In genomic region chr19:30132312-30133075, GRCh38 we compare ENCODE assay signal across 16 cellular contexts.
"Had no signal": no experiment of that assay in that cellular context is flagged by ENCODE, and none has a peak within 500 bp of the region (broad histone marks: within the 10 kb centered on the region; RNA-seq: fewer than 3 reads in every experiment).

No MANE protein-coding gene starts in this region.

- H3K4me3 ChIP-seq: ascending aorta, colonic mucosa, gastroesophageal sphincter, thyroid gland had no signal

- H3K27me3 Mint-ChIP-seq: activated CD4-positive, alpha-beta T cell treated with anti-CD3 and anti-CD28 coated beads for 36 hours; activated CD8-positive, alpha-beta memory T cell treated with anti-CD3 and anti-CD28 coated beads, Interleukin-2, amount 10 ng/mL, durations not matched to agents 7 days and 5 days; central memory CD8-positive, alpha-beta T cell had no signal

- H3K27ac ChIP-seq: ascending aorta, colonic mucosa, gastroesophageal sphincter, thyroid gland had no signal

- H3K9me3 ChIP-seq: ascending aorta, colonic mucosa, gastroesophageal sphincter, thyroid gland had no signal

- H3K36me3 Mint-ChIP-seq: activated CD4-positive, alpha-beta memory T cell treated with anti-CD3 and anti-CD28 coated beads for 36 hours; activated CD8-positive, alpha-beta memory T cell treated with anti-CD3 and anti-CD28 coated beads, Interleukin-2, amount 10 ng/mL, durations not matched to agents 7 days and 5 days; naive thymus-derived CD4-positive, alpha-beta T cell had no signal

- H3K4me1 Mint-ChIP-seq: activated CD4-positive, alpha-beta T cell treated with anti-CD3 and anti-CD28 coated beads for 36 hours; activated CD8-positive, alpha-beta memory T cell treated with anti-CD3 and anti-CD28 coated beads, Interleukin-2, amount 10 ng/mL, durations not matched to agents 7 days and 5 days; activated T-helper 17 cell treated with anti-CD3 and anti-CD28 coated beads, Interleukin-2, amount 50 U/mL, for 72 hours; central memory CD8-positive, alpha-beta T cell; naive thymus-derived CD4-positive, alpha-beta T cell had no signal

- ATAC-seq: activated CD4-positive, alpha-beta T cell treated with anti-CD3 and anti-CD28 coated beads for 36 hours; activated CD8-positive, alpha-beta memory T cell treated with anti-CD3 and anti-CD28 coated beads, Interleukin-2, amount 10 ng/mL, durations not matched to agents 7 days and 5 days; activated T-helper 17 cell treated with anti-CD3 and anti-CD28 coated beads, Interleukin-2, amount 50 U/mL, for 72 hours; esophagus mucosa; gastroesophageal sphincter; naive thymus-derived CD4-positive, alpha-beta T cell had no signal

- H3K27me3 ChIP-seq: ascending aorta, colonic mucosa, gastroesophageal sphincter, thyroid gland had no signal

- H3K36me3 ChIP-seq: ascending aorta, colonic mucosa, gastroesophageal sphincter, thyroid gland had no signal

- DNase-seq: activated CD4-positive, alpha-beta memory T cell treated with anti-CD3 and anti-CD28 coated beads for 36 hours; activated CD4-positive, alpha-beta T cell treated with anti-CD3 and anti-CD28 coated beads for 36 hours; activated CD8-positive, alpha-beta memory T cell treated with anti-CD3 and anti-CD28 coated beads, Interleukin-2, amount 10 ng/mL, durations not matched to agents 7 days and 5 days; activated naive CD4-positive, alpha-beta T cell treated with anti-CD3 and anti-CD28 coated beads, Interleukin-2, amount 50 U/mL, for 16 hours; activated T-cell treated with anti-CD3 and anti-CD28 coated beads, Interleukin-2, amount 50 U/mL, for 1 hour; colonic mucosa; mesenchymal stem cell; naive thymus-derived CD4-positive, alpha-beta T cell; nucleus accumbens; stimulated activated naive CD4-positive, alpha-beta T cell; thyroid gland had no signal

- H3K27ac Mint-ChIP-seq: activated CD4-positive, alpha-beta memory T cell treated with anti-CD3 and anti-CD28 coated beads for 36 hours; activated CD4-positive, alpha-beta T cell treated with anti-CD3 and anti-CD28 coated beads for 36 hours; activated CD8-positive, alpha-beta memory T cell treated with anti-CD3 and anti-CD28 coated beads, Interleukin-2, amount 10 ng/mL, durations not matched to agents 7 days and 5 days; activated T-helper 17 cell treated with anti-CD3 and anti-CD28 coated beads, Interleukin-2, amount 50 U/mL, for 72 hours; naive thymus-derived CD4-positive, alpha-beta T cell had no signal

- H3K9me3 Mint-ChIP-seq: activated CD4-positive, alpha-beta memory T cell treated with anti-CD3 and anti-CD28 coated beads for 36 hours; central memory CD8-positive, alpha-beta T cell had no signal

- H3K4me3 Mint-ChIP-seq: activated CD4-positive, alpha-beta memory T cell treated with anti-CD3 and anti-CD28 coated beads for 36 hours; activated CD4-positive, alpha-beta T cell treated with anti-CD3 and anti-CD28 coated beads for 36 hours; activated CD8-positive, alpha-beta memory T cell treated with anti-CD3 and anti-CD28 coated beads, Interleukin-2, amount 10 ng/mL, durations not matched to agents 7 days and 5 days; activated T-helper 17 cell treated with anti-CD3 and anti-CD28 coated beads, Interleukin-2, amount 50 U/mL, for 72 hours; central memory CD8-positive, alpha-beta T cell; naive thymus-derived CD4-positive, alpha-beta T cell had no signal

- H3K4me1 ChIP-seq: ascending aorta, colonic mucosa, gastroesophageal sphincter, thyroid gland had no signal
